Comparison of ENCODE assay signal across 9 cellular contexts in genomic region chr3:126881861-126882260, GRCh38.
"Had no signal": no experiment of that assay in that cellular context is flagged by ENCODE, and none has a peak within 500 bp of the region (broad histone marks: within the 10 kb centered on the region; RNA-seq: fewer than 3 reads in every experiment).

No MANE protein-coding gene starts in this region.

- H3K9me3 Mint-ChIP-seq: HFFc6, IgD-negative memory B cell had no signal

- DNase-seq: GM23248, GOT3, H7, HFFc6, KG1 had no signal

- H3K36me3 ChIP-seq: HAP-1 had no signal

- H3K27ac ChIP-seq: GM23248, HL-60 had no signal

- H3K4me3 Mint-ChIP-seq: HFFc6, IgD-negative memory B cell had no signal

- H3K9ac ChIP-seq: GM23248 had no signal

- H3K9me3 ChIP-seq: HAP-1 had no signal

- H3K4me3 ChIP-seq: GM23248, HAP-1 had no signal

- H2AFZ ChIP-seq: GM23248 had no signal

- FAIRE-seq: HepG2 had no signal

- H3K27ac Mint-ChIP-seq: HFFc6 had no signal

- H3K4me1 ChIP-seq: HAP-1 had no signal
